In genomic region chr6:138653435-138653834, GRCh38 we compare ENCODE assay signal across 1 cellular context.
TF ChIP-seq lines count a peak whose summit lies in the region.

No MANE protein-coding gene starts in this region.

TF ChIP-seq in GM23338, 12 proteins besides CTCF, POLR2A, EP300 and RAD21 (continued from another document):
- TF ChIP-seq ZNF462 (CRISPR knock-in tag; IDR thresholded peaks at IDR 0.05) (no peak), ZNF114 (CRISPR knock-in tag; IDR thresholded peaks at IDR 0.05) (no peak)
